Comparison of ENCODE assay signal across 2 cellular contexts in the genomic region with DNA sequence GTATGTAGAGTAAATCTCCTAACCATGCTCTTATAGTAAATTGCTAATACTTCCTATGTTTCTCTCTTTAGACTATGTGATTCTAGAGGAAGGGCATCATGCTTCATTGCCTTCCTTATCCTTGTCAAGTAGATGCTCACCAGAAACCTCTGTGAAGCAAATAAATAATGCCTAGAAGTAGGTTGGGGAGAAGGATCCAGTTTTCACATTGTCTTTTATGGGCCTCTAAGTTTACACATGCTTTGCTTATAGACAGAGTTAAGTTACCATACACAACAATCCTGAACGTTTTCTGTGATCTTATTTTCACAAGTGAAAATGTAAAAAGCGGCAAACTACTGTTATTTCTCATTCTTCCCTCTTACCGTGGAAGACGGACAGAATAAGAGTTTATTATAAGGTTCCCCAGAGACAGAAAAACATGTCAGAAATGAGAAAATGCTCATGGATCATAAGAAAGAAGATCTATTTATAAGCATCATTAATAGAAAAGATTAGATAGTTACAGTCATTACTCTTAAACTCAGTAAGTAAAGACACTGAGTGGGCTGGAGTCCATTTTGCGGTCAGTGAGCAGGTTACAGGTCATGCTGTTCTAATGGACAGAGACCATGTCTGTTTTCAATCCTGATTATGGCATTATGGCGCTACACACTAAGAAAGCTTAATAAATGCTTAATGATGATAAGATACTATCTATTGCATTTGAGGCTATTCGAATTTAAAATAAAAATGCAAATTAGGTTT.
TF ChIP-seq lines count a peak whose summit lies in the region.

No MANE protein-coding gene starts in this region.

TF ChIP-seq in SK-N-SH treated with all-trans-retinoic acid at 6 μM for 48 hours, 23 proteins besides CTCF, POLR2A, EP300 and RAD21 (continued from another document):
- peak; percentile 54; the same call in 1 of the 2 replicates for TF ChIP-seq PATZ1 (CRISPR knock-in tag; IDR thresholded peaks at IDR 0.05; ENCODE audit: borderline replicate concordance)
- TF ChIP-seq ZNF565 (CRISPR knock-in tag; conservative IDR thresholded peaks at IDR 0.05; ENCODE audit: low read depth): no peak
- TF ChIP-seq POU6F1 (CRISPR knock-in tag; IDR thresholded peaks at IDR 0.05; ENCODE audit: borderline replicate concordance, low read depth): no peak
- TF ChIP-seq, protein P1, sequence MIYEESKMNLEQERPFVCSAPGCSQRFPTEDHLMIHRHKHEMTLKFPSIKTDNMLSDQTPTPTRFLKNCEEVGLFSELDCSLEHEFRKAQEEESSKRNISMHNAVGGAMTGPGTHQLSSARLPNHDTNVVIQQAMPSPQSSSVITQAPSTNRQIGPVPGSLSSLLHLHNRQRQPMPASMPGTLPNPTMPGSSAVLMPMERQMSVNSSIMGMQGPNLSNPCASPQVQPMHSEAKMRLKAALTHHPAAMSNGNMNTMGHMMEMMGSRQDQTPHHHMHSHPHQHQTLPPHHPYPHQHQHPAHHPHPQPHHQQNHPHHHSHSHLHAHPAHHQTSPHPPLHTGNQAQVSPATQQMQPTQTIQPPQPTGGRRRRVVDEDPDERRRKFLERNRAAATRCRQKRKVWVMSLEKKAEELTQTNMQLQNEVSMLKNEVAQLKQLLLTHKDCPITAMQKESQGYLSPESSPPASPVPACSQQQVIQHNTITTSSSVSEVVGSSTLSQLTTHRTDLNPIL (CRISPR knock-in tag; IDR thresholded peaks at IDR 0.05; ENCODE audit: low read depth): 0 out of 2 replicates have a peak, but pooled peaks have one; percentile 55
- no peak for TF ChIP-seq OSR1 (CRISPR knock-in tag; IDR thresholded peaks at IDR 0.05)
- peak; percentile 95 for TF ChIP-seq ISL1 (CRISPR knock-in tag; IDR thresholded peaks at IDR 0.05)
- peak; percentile 26; the same call in 1 of the 2 replicates for TF ChIP-seq RARB (CRISPR knock-in tag; IDR thresholded peaks at IDR 0.05)
- peak; percentile 83 for TF ChIP-seq TOX (CRISPR knock-in tag; IDR thresholded peaks at IDR 0.05; ENCODE audit: borderline replicate concordance)
- no peak for TF ChIP-seq ZNF70 (CRISPR knock-in tag; IDR thresholded peaks at IDR 0.05)

TF ChIP-seq in SK-N-SH, 30 proteins besides CTCF, POLR2A, EP300 and RAD21 (continued from another document):
- TF ChIP-seq, protein P2, sequence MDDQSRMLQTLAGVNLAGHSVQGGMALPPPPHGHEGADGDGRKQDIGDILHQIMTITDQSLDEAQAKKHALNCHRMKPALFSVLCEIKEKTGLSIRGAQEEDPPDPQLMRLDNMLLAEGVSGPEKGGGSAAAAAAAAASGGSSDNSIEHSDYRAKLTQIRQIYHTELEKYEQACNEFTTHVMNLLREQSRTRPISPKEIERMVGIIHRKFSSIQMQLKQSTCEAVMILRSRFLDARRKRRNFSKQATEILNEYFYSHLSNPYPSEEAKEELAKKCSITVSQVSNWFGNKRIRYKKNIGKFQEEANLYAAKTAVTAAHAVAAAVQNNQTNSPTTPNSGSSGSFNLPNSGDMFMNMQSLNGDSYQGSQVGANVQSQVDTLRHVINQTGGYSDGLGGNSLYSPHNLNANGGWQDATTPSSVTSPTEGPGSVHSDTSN (IDR thresholded peaks at IDR 0.05): no peak
- TF ChIP-seq IRF3 (IDR thresholded peaks at IDR 0.05; ENCODE audit: low read depth, low read length) (no peak), FOXJ3 (CRISPR knock-in tag; IDR thresholded peaks at IDR 0.05) (no peak)
